1 cellular context compared by ENCODE assay signal in the genomic region with DNA sequence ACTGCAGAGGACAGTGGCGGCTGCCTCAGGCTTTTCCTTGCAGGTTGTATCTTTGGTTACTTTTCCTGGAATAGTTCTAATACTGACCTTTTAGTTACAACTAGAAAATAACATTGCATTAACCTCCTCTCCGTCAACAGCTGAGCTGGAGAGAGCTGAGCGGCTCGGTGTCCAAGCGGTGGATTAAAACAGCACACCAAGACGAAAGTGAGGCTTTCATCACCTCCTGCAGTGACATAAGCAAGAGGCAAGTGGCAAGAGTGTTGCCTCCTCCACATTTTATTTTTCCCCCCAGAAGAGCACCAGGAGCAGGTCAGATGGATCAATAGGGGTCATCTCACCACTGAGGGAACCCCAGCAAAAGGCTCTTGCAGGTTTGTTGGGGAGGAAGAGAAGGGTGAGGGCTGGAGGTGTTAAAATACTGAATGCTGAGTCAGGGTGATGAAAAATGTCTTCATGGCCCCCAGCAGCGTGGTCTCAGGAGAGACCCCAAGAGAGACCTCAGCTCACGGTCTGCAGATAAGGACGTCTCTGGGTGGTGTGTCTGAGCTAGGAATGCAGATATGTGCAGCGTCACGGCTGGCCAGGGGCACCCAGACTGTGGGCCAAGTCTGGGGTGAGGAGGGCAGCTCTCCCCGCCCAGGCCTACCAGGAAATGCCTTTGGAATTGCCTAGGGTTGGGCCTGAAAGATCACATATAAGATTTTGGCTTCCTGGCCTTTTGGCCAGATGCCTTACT.
TF ChIP-seq lines count a peak whose summit lies in the region.

No MANE protein-coding gene starts in this region.

TF ChIP-seq in IMR-90, 13 proteins besides CTCF, POLR2A, EP300 and RAD21:
- TF ChIP-seq CEBPB (IDR thresholded peaks at IDR 0.05; ENCODE audit: low read depth, low read length) (no peak), BHLHE40 (IDR thresholded peaks at IDR 0.05; ENCODE audit: low read depth, low read length) (no peak), MAZ (IDR thresholded peaks at IDR 0.05; ENCODE audit: borderline replicate concordance, low read depth, low read length) (no peak), USF2 (IDR thresholded peaks at IDR 0.05; ENCODE audit: low read depth, low read length) (no peak), CHD1 (IDR thresholded peaks at IDR 0.05; ENCODE audit: low read depth, low read length) (no peak), NFE2L2 (IDR thresholded peaks at IDR 0.05; ENCODE audit: low read depth, low read length) (no peak), MXI1 (IDR thresholded peaks at IDR 0.05; ENCODE audit: borderline replicate concordance, low read depth, low read length) (no peak), RFX5 (IDR thresholded peaks at IDR 0.05; ENCODE audit: low read depth, low read length) (no peak), FOS (IDR thresholded peaks at IDR 0.05; ENCODE audit: low read depth, low read length) (no peak), RCOR1 (IDR thresholded peaks at IDR 0.05; ENCODE audit: insufficient replicate concordance, low read length) (no peak), MAFK (IDR thresholded peaks at IDR 0.05; ENCODE audit: low read depth, low read length) (no peak), SMC3 (IDR thresholded peaks at IDR 0.05; ENCODE audit: low read depth, low read length) (no peak)
- TF ChIP-seq, protein P1, sequence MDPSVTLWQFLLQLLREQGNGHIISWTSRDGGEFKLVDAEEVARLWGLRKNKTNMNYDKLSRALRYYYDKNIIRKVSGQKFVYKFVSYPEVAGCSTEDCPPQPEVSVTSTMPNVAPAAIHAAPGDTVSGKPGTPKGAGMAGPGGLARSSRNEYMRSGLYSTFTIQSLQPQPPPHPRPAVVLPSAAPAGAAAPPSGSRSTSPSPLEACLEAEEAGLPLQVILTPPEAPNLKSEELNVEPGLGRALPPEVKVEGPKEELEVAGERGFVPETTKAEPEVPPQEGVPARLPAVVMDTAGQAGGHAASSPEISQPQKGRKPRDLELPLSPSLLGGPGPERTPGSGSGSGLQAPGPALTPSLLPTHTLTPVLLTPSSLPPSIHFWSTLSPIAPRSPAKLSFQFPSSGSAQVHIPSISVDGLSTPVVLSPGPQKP (IDR thresholded peaks at IDR 0.05; ENCODE audit: borderline replicate concordance, low read depth, low read length): no peak
TF ChIP-seq in IMR-90: peak in this region for 0.
